ENCODE assay signal across 8 cellular contexts in genomic region chr16:54285414-54286066, GRCh38. TPM values are rescaled to one million over a fixed set of nuclear protein-coding genes. Genes with fewer than 3 reads are reported as not detected.
DNase-seq lines count a peak whose midpoint lies in the region; ATAC-seq and TF ChIP-seq lines count a peak whose summit lies in the region.

No MANE protein-coding gene starts in this region.

- POLR2A ChIA-PET in activated naive CD8-positive, alpha-beta T cell treated with anti-CD3 and anti-CD28 coated beads, Interleukin-2, amount 10 ng/mL, durations not matched to agents 7 days and 5 days (lab: Charles Lee) = interaction anchor here (1.5 kb wide), 1 partner anchor 645 kb away, joined by 4 read pairs; the partner anchor contains the start of gene IRX5
- POLR2A ChIA-PET in activated CD4-positive, alpha-beta memory T cell treated with anti-CD3 and anti-CD28 coated beads, Interleukin-2, amount 10 ng/mL, durations not matched to agents 7 days and 5 days (lab: Charles Lee) = interaction anchor here (0.7 to 0.9 kb wide), 2 partner anchors 646 to 651 kb away, joined by 3 read pairs; no protein-coding TSS in a partner anchor
- POLR2A ChIA-PET in naive thymus-derived CD4-positive, alpha-beta T cell (lab: Charles Lee) = no interaction called here

- no peaks in the 10 kb centered on the region for H3K9me3 ChIP-seq in hepatocyte (ENCODE audit: low read depth)
- H3K9me3 ChIP-seq in subcutaneous abdominal adipose tissue (ENCODE audit: control insufficient read depth in 5 of 5, low read length in 5 of 5) = no peaks in the 10 kb centered on the region
- no peaks in the 10 kb centered on the region for H3K9me3 ChIP-seq in naive thymus-derived CD4-positive, alpha-beta T cell (ENCODE audit: control insufficient read depth in 2 of 3, low read length in 3 of 3)

- H3K36me3 Mint-ChIP-seq in activated naive CD8-positive, alpha-beta T cell treated with anti-CD3 and anti-CD28 coated beads, Interleukin-2, amount 10 ng/mL, durations not matched to agents 7 days and 5 days = peaks cover 7% of the 10 kb centered on the region
- no peaks in the 10 kb centered on the region for H3K36me3 Mint-ChIP-seq in activated naive CD8-positive, alpha-beta T cell treated with anti-CD3 and anti-CD28 coated beads, Interleukin-2, amount 50 U/mL, for 24 hours (ENCODE audit: low read depth)
- H3K36me3 Mint-ChIP-seq in activated CD4-positive, alpha-beta memory T cell treated with anti-CD3 and anti-CD28 coated beads, Interleukin-2, amount 10 ng/mL, durations not matched to agents 7 days and 5 days (ENCODE audit: low read depth) = peaks cover 15% of the 10 kb centered on the region
- H3K36me3 Mint-ChIP-seq in naive thymus-derived CD4-positive, alpha-beta T cell = peaks cover 0 to 13% (median 0%) of the 10 kb centered on the region in 5 donors

- no peaks in the 10 kb centered on the region for H3K9me2 ChIP-seq in hepatocyte (replicated peaks; ENCODE audit: insufficient read depth)

- peak overlapping the region; percentile 42 for H3K4me3 Mint-ChIP-seq in activated naive CD8-positive, alpha-beta T cell treated with anti-CD3 and anti-CD28 coated beads, Interleukin-2, amount 10 ng/mL, durations not matched to agents 7 days and 5 days
- H3K4me3 Mint-ChIP-seq in activated naive CD8-positive, alpha-beta T cell treated with anti-CD3 and anti-CD28 coated beads, Interleukin-2, amount 50 U/mL, for 24 hours = no peak overlapping the region
- H3K4me3 Mint-ChIP-seq in activated CD4-positive, alpha-beta memory T cell treated with anti-CD3 and anti-CD28 coated beads, Interleukin-2, amount 10 ng/mL, durations not matched to agents 7 days and 5 days = peak overlapping the region; percentile 63
- peak overlapping the region in 4 of 10 donors; percentile 27 to 80 (median 54) for H3K4me3 Mint-ChIP-seq in naive thymus-derived CD4-positive, alpha-beta T cell

- CTCF ChIA-PET in activated CD4-positive, alpha-beta memory T cell treated with anti-CD3 and anti-CD28 coated beads, Interleukin-2, amount 10 ng/mL, durations not matched to agents 7 days and 5 days (lab: Charles Lee) = interaction anchor here (0.6 kb wide), 1 partner anchor 650 kb away, joined by 4 read pairs; no protein-coding TSS in a partner anchor
- CTCF ChIA-PET in naive thymus-derived CD4-positive, alpha-beta T cell (lab: Charles Lee) = no interaction called here

- H4K20me1 ChIP-seq in hepatocyte (ENCODE audit: insufficient read depth, poor library complexity, severe bottlenecking) = no peaks in the 10 kb centered on the region

- under 1% methylated on average over 55 of the region's 74 CpGs for WGBS in hepatocyte (ENCODE audit: low lambda C conversion rate, missing lambda C conversion rate)

- intact Hi-C loops in naive thymus-derived CD4-positive, alpha-beta T cell (cut with micrococcal nuclease) = loop anchor here in 1 of 2 donors (1.0 to 10.0 kb wide), 4 partner anchors 338 to 1909 kb away; partner anchors contain the start of genes GNAO1 and IRX5

- H3K4me1 ChIP-seq in hepatocyte (ENCODE audit: insufficient read depth) (peaks cover 46% of the 10 kb centered on the region), subcutaneous abdominal adipose tissue (ENCODE audit: control insufficient read depth in 5 of 5, insufficient read depth in 5 of 5, low read length in 5 of 5) (peaks cover 0 to 46% (median 35%) of the 10 kb centered on the region in 5 donors)
- H3K4me1 ChIP-seq in naive thymus-derived CD4-positive, alpha-beta T cell (ENCODE audit: control insufficient read depth in 2 of 2, insufficient read depth in 2 of 2, low read length in 2 of 2) = no peaks in the 10 kb centered on the region

- H3K4me1 Mint-ChIP-seq in activated naive CD8-positive, alpha-beta T cell treated with anti-CD3 and anti-CD28 coated beads, Interleukin-2, amount 10 ng/mL, durations not matched to agents 7 days and 5 days = peaks cover 25% of the 10 kb centered on the region
- peaks cover 25% of the 10 kb centered on the region for H3K4me1 Mint-ChIP-seq in activated naive CD8-positive, alpha-beta T cell treated with anti-CD3 and anti-CD28 coated beads, Interleukin-2, amount 50 U/mL, for 24 hours
- H3K4me1 Mint-ChIP-seq in activated CD4-positive, alpha-beta memory T cell treated with anti-CD3 and anti-CD28 coated beads, Interleukin-2, amount 10 ng/mL, durations not matched to agents 7 days and 5 days = peaks cover 27% of the 10 kb centered on the region
- H3K4me1 Mint-ChIP-seq in naive thymus-derived CD4-positive, alpha-beta T cell = peaks cover 19 to 54% (median 31%) of the 10 kb centered on the region in 7 donors

- H3K36me3 ChIP-seq in hepatocyte (replicated peaks; ENCODE audit: insufficient read depth, low read depth) (no peaks in the 10 kb centered on the region), subcutaneous abdominal adipose tissue (ENCODE audit: control insufficient read depth in 5 of 5, insufficient read depth in 5 of 5, low read length in 5 of 5) (peaks cover 0 to 2% (median 0%) of the 10 kb centered on the region in 5 donors)
- no peaks in the 10 kb centered on the region for H3K36me3 ChIP-seq in naive thymus-derived CD4-positive, alpha-beta T cell (ENCODE audit: control insufficient read depth in 2 of 3, insufficient read depth in 3 of 3, low read length in 3 of 3)

- H3K27me3 ChIP-seq in hepatocyte = peaks cover 88% of the 10 kb centered on the region
- peaks cover 0 to 29% (median 22%) of the 10 kb centered on the region in 5 donors for H3K27me3 ChIP-seq in subcutaneous abdominal adipose tissue (ENCODE audit: control insufficient read depth in 5 of 5, insufficient read depth in 4 of 5, low read length in 5 of 5)
- H3K27me3 ChIP-seq in naive thymus-derived CD4-positive, alpha-beta T cell (ENCODE audit: control insufficient read depth in 2 of 2, insufficient read depth in 2 of 2, low read length in 2 of 2) = no peaks in the 10 kb centered on the region

- peak overlapping the region in 2 of 5 donors; percentile 25 to 39 for H3K9ac ChIP-seq in subcutaneous abdominal adipose tissue (ENCODE audit: low read length in 5 of 5)

- TF ChIP-seq CTCF in hepatocyte (IDR thresholded peaks at IDR 0.05; ENCODE audit: poor library complexity) = no peak

- peaks cover under 1% of the 10 kb centered on the region for H3K9me3 Mint-ChIP-seq in activated naive CD8-positive, alpha-beta T cell treated with anti-CD3 and anti-CD28 coated beads, Interleukin-2, amount 10 ng/mL, durations not matched to agents 7 days and 5 days
- H3K9me3 Mint-ChIP-seq in activated naive CD8-positive, alpha-beta T cell treated with anti-CD3 and anti-CD28 coated beads, Interleukin-2, amount 50 U/mL, for 24 hours = no peaks in the 10 kb centered on the region
- no peaks in the 10 kb centered on the region for H3K9me3 Mint-ChIP-seq in activated CD4-positive, alpha-beta memory T cell treated with anti-CD3 and anti-CD28 coated beads, Interleukin-2, amount 10 ng/mL, durations not matched to agents 7 days and 5 days
- H3K9me3 Mint-ChIP-seq in naive thymus-derived CD4-positive, alpha-beta T cell = peaks cover 0 to 4% (median 0%) of the 10 kb centered on the region in 11 donors

- H2AFZ ChIP-seq in hepatocyte = peak overlapping the region; percentile 56

- DNase-seq in activated naive CD8-positive, alpha-beta T cell treated with anti-CD3 and anti-CD28 coated beads, Interleukin-2, amount 10 ng/mL, durations not matched to agents 7 days and 5 days = peak; percentile 48
- DNase-seq in activated naive CD8-positive, alpha-beta T cell treated with anti-CD3 and anti-CD28 coated beads, Interleukin-2, amount 50 U/mL, for 24 hours = no peak
- no peak for DNase-seq in activated CD4-positive, alpha-beta memory T cell treated with anti-CD3 and anti-CD28 coated beads, Interleukin-2, amount 10 ng/mL, durations not matched to agents 7 days and 5 days
- DNase-seq in hepatocyte (ENCODE audit: low spot score) (no peak), hippocampal formation (lab: John Stamatoyannopoulos, UW) (no peak)
- no peak for DNase-seq in naive thymus-derived CD4-positive, alpha-beta T cell

- no peak for ATAC-seq in activated naive CD8-positive, alpha-beta T cell treated with anti-CD3 and anti-CD28 coated beads, Interleukin-2, amount 10 ng/mL, durations not matched to agents 7 days and 5 days (ENCODE audit: low read depth)
- no peak for ATAC-seq in activated naive CD8-positive, alpha-beta T cell treated with anti-CD3 and anti-CD28 coated beads, Interleukin-2, amount 50 U/mL, for 24 hours
- ATAC-seq in naive thymus-derived CD4-positive, alpha-beta T cell = no peak
- no peak for ATAC-seq in HG02571 (IDR thresholded peaks at IDR 0.05; ENCODE audit: unreplicated experiment)

- peak overlapping the region; percentile 94 for H3K4me2 ChIP-seq in hepatocyte

- peak overlapping the region; percentile 54 for H3K27ac Mint-ChIP-seq in activated naive CD8-positive, alpha-beta T cell treated with anti-CD3 and anti-CD28 coated beads, Interleukin-2, amount 10 ng/mL, durations not matched to agents 7 days and 5 days
- H3K27ac Mint-ChIP-seq in activated naive CD8-positive, alpha-beta T cell treated with anti-CD3 and anti-CD28 coated beads, Interleukin-2, amount 50 U/mL, for 24 hours = no peak overlapping the region
- peak overlapping the region; percentile 61 for H3K27ac Mint-ChIP-seq in activated CD4-positive, alpha-beta memory T cell treated with anti-CD3 and anti-CD28 coated beads, Interleukin-2, amount 10 ng/mL, durations not matched to agents 7 days and 5 days
- peak overlapping the region in 1 of 9 donors; percentile 80 for H3K27ac Mint-ChIP-seq in naive thymus-derived CD4-positive, alpha-beta T cell

- H3K4me3 ChIP-seq in hepatocyte (peak overlapping the region; percentile 51), subcutaneous abdominal adipose tissue (ENCODE audit: low read depth in 1 of 5, low read length in 5 of 5) (peak overlapping the region; percentile 40 to 91 (median 78))
- H3K4me3 ChIP-seq in naive thymus-derived CD4-positive, alpha-beta T cell (ENCODE audit: low read length) = no peak overlapping the region

- no peak overlapping the region for H3K27ac ChIP-seq in hepatocyte
- no peak overlapping the region for H3K27ac ChIP-seq in subcutaneous abdominal adipose tissue (ENCODE audit: low read depth, low read length)
- no peak overlapping the region for H3K27ac ChIP-seq in naive thymus-derived CD4-positive, alpha-beta T cell (ENCODE audit: low read depth, low read length)

- no peaks in the 10 kb centered on the region for H3K79me2 ChIP-seq in hepatocyte

- peaks cover 77% of the 10 kb centered on the region for H3K27me3 Mint-ChIP-seq in activated naive CD8-positive, alpha-beta T cell treated with anti-CD3 and anti-CD28 coated beads, Interleukin-2, amount 10 ng/mL, durations not matched to agents 7 days and 5 days
- H3K27me3 Mint-ChIP-seq in activated naive CD8-positive, alpha-beta T cell treated with anti-CD3 and anti-CD28 coated beads, Interleukin-2, amount 50 U/mL, for 24 hours = peaks cover 71% of the 10 kb centered on the region
- H3K27me3 Mint-ChIP-seq in activated CD4-positive, alpha-beta memory T cell treated with anti-CD3 and anti-CD28 coated beads, Interleukin-2, amount 10 ng/mL, durations not matched to agents 7 days and 5 days = peaks cover 76% of the 10 kb centered on the region
- peaks cover 50 to 80% (median 69%) of the 10 kb centered on the region in 5 donors for H3K27me3 Mint-ChIP-seq in naive thymus-derived CD4-positive, alpha-beta T cell

RNA-seq across cellular contexts. Expression of gene IRX3, which starts 1.0 kb away (rescaled TPM):
- not detected for total RNA-seq in activated naive CD8-positive, alpha-beta T cell treated with anti-CD3 and anti-CD28 coated beads, Interleukin-2, amount 10 ng/mL, durations not matched to agents 7 days and 5 days
- 1 to 10 TPM; 1.2 to 1.6 TPM for total RNA-seq in activated CD4-positive, alpha-beta memory T cell treated with anti-CD3 and anti-CD28 coated beads, Interleukin-2, amount 10 ng/mL, durations not matched to agents 7 days and 5 days
- 1.8 and 2.8 TPM in 2 replicates for total RNA-seq in hepatocyte
- polyA plus RNA-seq in hepatocyte = 4.4 and 5.2 TPM in 2 replicates
- total RNA-seq in naive thymus-derived CD4-positive, alpha-beta T cell = 1 to 10 TPM in 1 of 5 experiments, not detected in 4; 3.2 TPM
- polyA plus RNA-seq in naive thymus-derived CD4-positive, alpha-beta T cell = not detected
